12 cellular contexts compared by ENCODE assay signal in the genomic region with DNA sequence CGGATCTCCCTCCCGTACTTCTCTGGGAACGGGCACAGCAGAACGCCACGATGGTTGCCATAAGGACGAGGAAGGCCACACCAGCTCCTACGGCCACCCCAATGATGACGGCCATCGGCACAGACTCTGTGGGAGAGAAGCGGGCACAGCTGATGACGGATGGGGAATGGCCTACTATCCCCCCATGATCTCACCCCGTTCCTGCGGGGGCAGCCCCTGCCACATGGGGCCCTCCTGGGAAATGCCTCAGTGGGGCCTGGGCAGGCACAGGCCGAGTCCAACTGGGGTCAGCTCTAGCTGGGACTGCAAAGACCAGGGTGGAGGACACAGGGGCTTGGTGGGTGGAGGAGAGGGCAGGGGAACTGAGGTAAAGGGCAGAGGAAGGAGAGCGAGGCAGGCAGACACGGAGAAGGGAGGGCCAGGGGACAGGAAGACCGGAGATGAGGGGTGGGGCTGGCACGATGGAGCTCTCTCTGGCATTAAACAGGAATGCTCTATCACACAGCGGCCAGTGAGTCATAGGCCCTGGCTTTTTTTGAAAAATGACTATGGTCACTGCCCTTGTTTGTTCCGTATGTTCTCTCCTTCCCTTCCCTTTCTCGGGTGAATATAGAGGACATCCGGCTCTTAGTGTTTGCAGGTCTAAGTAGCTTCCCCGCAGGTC.
DNase-seq lines count a peak whose midpoint lies in the region; ATAC-seq and TF ChIP-seq lines count a peak whose summit lies in the region.
"Had no signal": no experiment of that assay in that cellular context is flagged by ENCODE, and none has a peak within 500 bp of the region (broad histone marks: within the 10 kb centered on the region; RNA-seq: fewer than 3 reads in every experiment).

No MANE protein-coding gene starts in this region.

- no peaks in the 10 kb centered on the region for H3K27me3 ChIP-seq in CD4-positive, alpha-beta T cell (ENCODE audit: control insufficient read depth, insufficient read depth, low read length)

- H3K27ac ChIP-seq in CD4-positive, alpha-beta T cell (ENCODE audit: low read depth, low read length): no peak overlapping the region

- H3K4me1 Mint-ChIP-seq in Calu3 (ENCODE audit: low read depth, unreplicated experiment): peaks cover 23% of the 10 kb centered on the region
- no peaks in the 10 kb centered on the region for H3K4me1 Mint-ChIP-seq in CD4-positive, alpha-beta T cell (ENCODE audit: low read depth)
- H3K4me1 Mint-ChIP-seq: activated CD8-positive, alpha-beta memory T cell treated with anti-CD3 and anti-CD28 coated beads, Interleukin-2, amount 10 ng/mL, durations not matched to agents 7 days and 5 days had no signal

- intact Hi-C loops in Calu3 (cut with micrococcal nuclease; ENCODE audit: unreplicated experiment): loop anchor here (5.0 kb wide), 1 partner anchor 119 kb away; no protein-coding TSS in a partner anchor
- intact Hi-C loops in CD4-positive, alpha-beta T cell (cut with DNase I, micrococcal nuclease): loop anchor here in 1 of 2 experiments (10.0 kb wide), 1 partner anchor 443 kb away; no protein-coding TSS in a partner anchor

- peak; percentile 49 for DNase-seq in Calu3
- DNase-seq in SW480 (ENCODE audit: low spot score): peak; percentile 87
- peak; percentile 63 for DNase-seq in glomerular visceral epithelial cell (ENCODE audit: extremely low spot score)
- peak; percentile 3 for DNase-seq in renal cortical epithelial cell (ENCODE audit: low read depth)
- no peak for DNase-seq in CD4-positive, alpha-beta T cell
- no peak for DNase-seq in NAMALWA (ENCODE audit: low spot score)
- DNase-seq in DMS153 treated with DMSO at 0.1 percent for 48 hours (lab: John Stamatoyannopoulos, UW; ENCODE audit: unreplicated experiment): no peak
- no peak for DNase-seq in stimulated activated CD4-positive, alpha-beta T cell treated with anti-CD3 and anti-CD28 coated beads, Interleukin-15, amount 100 ng/mL, for 24 hours
- DNase-seq: activated CD8-positive, alpha-beta memory T cell treated with anti-CD3 and anti-CD28 coated beads, Interleukin-2, amount 10 ng/mL, durations not matched to agents 7 days and 5 days; DND-41; effector memory CD8-positive, alpha-beta T cell; small intestine had no signal

- no peak overlapping the region for H3K27ac Mint-ChIP-seq in Calu3 (ENCODE audit: unreplicated experiment)
- H3K27ac Mint-ChIP-seq in CD4-positive, alpha-beta T cell: no peak overlapping the region
- H3K27ac Mint-ChIP-seq: activated CD8-positive, alpha-beta memory T cell treated with anti-CD3 and anti-CD28 coated beads, Interleukin-2, amount 10 ng/mL, durations not matched to agents 7 days and 5 days; effector memory CD8-positive, alpha-beta T cell had no signal

- BruUV-seq in Calu3 (replicated peaks; lab: Mats Ljungman, UMichigan): no TSS peak

- no peaks in the 10 kb centered on the region for H3K27me3 Mint-ChIP-seq in Calu3 (ENCODE audit: unreplicated experiment)
- no peaks in the 10 kb centered on the region for H3K27me3 Mint-ChIP-seq in CD4-positive, alpha-beta T cell
- H3K27me3 Mint-ChIP-seq: activated CD8-positive, alpha-beta memory T cell treated with anti-CD3 and anti-CD28 coated beads, Interleukin-2, amount 10 ng/mL, durations not matched to agents 7 days and 5 days had no signal

- H3K36me3 Mint-ChIP-seq in Calu3 (ENCODE audit: insufficient read depth, unreplicated experiment): no peaks in the 10 kb centered on the region
- no peaks in the 10 kb centered on the region for H3K36me3 Mint-ChIP-seq in CD4-positive, alpha-beta T cell (ENCODE audit: low read depth)
- H3K36me3 Mint-ChIP-seq: activated CD8-positive, alpha-beta memory T cell treated with anti-CD3 and anti-CD28 coated beads, Interleukin-2, amount 10 ng/mL, durations not matched to agents 7 days and 5 days had no signal

- POLR2A ChIA-PET in CD4-positive, alpha-beta T cell (lab: Charles Lee): no interaction called here

- TF ChIP-seq CTCF in Calu3 (IDR thresholded peaks at IDR 0.05; ENCODE audit: unreplicated experiment): no peak
- TF ChIP-seq CTCF in CD4-positive, alpha-beta T cell (IDR thresholded peaks at IDR 0.05): no peak

- no peaks in the 10 kb centered on the region for H3K9me3 ChIP-seq in CD4-positive, alpha-beta T cell (ENCODE audit: control insufficient read depth, low read length)

- CTCF ChIA-PET in Calu3 (lab: Charles Lee): interaction anchor here (0.9 to 1.3 kb wide), 2 partner anchors 15 to 121 kb away, joined by 4 to 5 read pairs; no protein-coding TSS in a partner anchor
- CTCF ChIA-PET in CD4-positive, alpha-beta T cell (lab: Charles Lee): no interaction called here

- H3K4me3 Mint-ChIP-seq in Calu3 (ENCODE audit: low read depth, unreplicated experiment): no peak overlapping the region
- no peak overlapping the region for H3K4me3 Mint-ChIP-seq in CD4-positive, alpha-beta T cell
- H3K4me3 Mint-ChIP-seq: activated CD8-positive, alpha-beta memory T cell treated with anti-CD3 and anti-CD28 coated beads, Interleukin-2, amount 10 ng/mL, durations not matched to agents 7 days and 5 days; effector memory CD8-positive, alpha-beta T cell had no signal

- ATAC-seq in CD4-positive, alpha-beta T cell (ENCODE audit: poor library complexity): no peak
- ATAC-seq: activated CD8-positive, alpha-beta memory T cell treated with anti-CD3 and anti-CD28 coated beads, Interleukin-2, amount 10 ng/mL, durations not matched to agents 7 days and 5 days; effector memory CD8-positive, alpha-beta T cell had no signal

- H3K9me3 Mint-ChIP-seq in Calu3 (ENCODE audit: low read depth, unreplicated experiment): no peaks in the 10 kb centered on the region
- no peaks in the 10 kb centered on the region for H3K9me3 Mint-ChIP-seq in CD4-positive, alpha-beta T cell
- H3K9me3 Mint-ChIP-seq: effector memory CD8-positive, alpha-beta T cell had no signal

Comparison
In these comparisons a context has a peak if more than half of its experiments do, and no peak if none do; other contexts are left out.
1. DNase-seq: peak in Calu3 (single experiment), SW480 (single experiment), glomerular visceral epithelial cell (single experiment) and renal cortical epithelial cell (single experiment); none in CD4-positive, alpha-beta T cell (0 of 10), NAMALWA (single experiment), DMS153 treated with DMSO at 0.1 percent for 48 hours (single experiment) and stimulated activated CD4-positive, alpha-beta T cell treated with anti-CD3 and anti-CD28 coated beads, Interleukin-15, amount 100 ng/mL, for 24 hours (single experiment).